Comparison of ENCODE assay signal across 34 cellular contexts in genomic region chr1:54667797-54668196, GRCh38. TPM values are rescaled to one million over a fixed set of nuclear protein-coding genes. Genes with fewer than 3 reads are reported as not detected.
"Had no signal": no experiment of that assay in that cellular context is flagged by ENCODE, and none has a peak within 500 bp of the region (broad histone marks: within the 10 kb centered on the region; RNA-seq: fewer than 3 reads in every experiment).

No MANE protein-coding gene starts in this region.

- H3K27ac Mint-ChIP-seq: dendritic cell treated with granulocyte-macrophage colony-stimulating factor and Interleukin-4, amounts not matched to agents 40 ng/mL and 50 ng/mL, for 4 days; effector memory CD8-positive, alpha-beta T cell; endodermal cell; mesothelial cell of epicardium; naive B cell had no signal

- H3K27me3 Mint-ChIP-seq: dendritic cell treated with granulocyte-macrophage colony-stimulating factor and Interleukin-4, amounts not matched to agents 40 ng/mL and 50 ng/mL, for 4 days had no signal

- H3K4me3 ChIP-seq: colonic mucosa, esophagus squamous epithelium, gastrocnemius medialis, heart right ventricle, left lung, lower lobe of right lung, mucosa of descending colon had no signal

- H3K9me3 Mint-ChIP-seq: dendritic cell treated with granulocyte-macrophage colony-stimulating factor and Interleukin-4, amounts not matched to agents 40 ng/mL and 50 ng/mL, for 4 days; effector memory CD8-positive, alpha-beta T cell; endodermal cell had no signal

- H3K27me3 ChIP-seq: colonic mucosa, esophagus squamous epithelium, gastrocnemius medialis, heart right ventricle, left lung had no signal

- DNase-seq: colonic mucosa; cortex of kidney; effector CD8-positive, alpha-beta T cell; effector memory CD8-positive, alpha-beta T cell; endodermal cell; erythroblast; esophagus squamous epithelium; foreskin fibroblast; foreskin melanocyte; gastrocnemius medialis; glutamatergic neuron; head of caudate nucleus; heart right ventricle; hippocampal formation; left cardiac atrium; left lung; left ventricle myocardium superior; lower lobe of right lung; mesenchymal stem cell; mucosa of descending colon; naive B cell had no signal

- H3K4me1 Mint-ChIP-seq: endodermal cell, mesothelial cell of epicardium, naive B cell had no signal

- ATAC-seq: effector memory CD8-positive, alpha-beta T cell; esophagus mucosa; gastrocnemius medialis; heart right ventricle; left cardiac atrium; left lung; left ventricle myocardium superior; lower lobe of right lung; mucosa of descending colon had no signal

- H3K36me3 Mint-ChIP-seq: mesothelial cell of epicardium had no signal

- H3K36me3 ChIP-seq: colonic mucosa, esophagus squamous epithelium, gastrocnemius medialis, left lung, lower lobe of right lung had no signal

- H3K27ac ChIP-seq: colonic mucosa, epithelial cell of prostate, esophagus squamous epithelium, gastrocnemius medialis, heart right ventricle, left lung, lower lobe of right lung had no signal

- H3K4me3 Mint-ChIP-seq: dendritic cell treated with granulocyte-macrophage colony-stimulating factor and Interleukin-4, amounts not matched to agents 40 ng/mL and 50 ng/mL, for 4 days; effector memory CD8-positive, alpha-beta T cell; endodermal cell; mesothelial cell of epicardium had no signal

- FAIRE-seq: endometrium, islet of Langerhans, keratinocyte had no signal

- H3K4me1 ChIP-seq: colonic mucosa, esophagus squamous epithelium, gastrocnemius medialis, heart right ventricle, left lung, lower lobe of right lung had no signal

- H3K9me3 ChIP-seq: colonic mucosa, esophagus squamous epithelium, gastrocnemius medialis, left lung, lower lobe of right lung, mucosa of descending colon had no signal

RNA-seq across cellular contexts. Expression of gene MROH7, which starts 26.2 kb away (rescaled TPM):
- total RNA-seq: glomerular endothelial cell, kidney epithelial cell, lung microvascular endothelial cell had no signal
- polyA plus RNA-seq: keratinocyte had no signal

RNA-seq across cellular contexts. Expression of gene FAM151A, which starts 44.5 kb away (rescaled TPM):
- total RNA-seq: dermis microvascular lymphatic vessel endothelial cell, endodermal cell, esophagus mucosa, gastrocnemius medialis, glomerular endothelial cell, kidney epithelial cell, left lung, lower leg skin, lower lobe of right lung, lung microvascular endothelial cell, mesothelial cell of epicardium, myocyte had no signal
